Comparison of ENCODE assay signal across 10 cellular contexts in genomic region chr10:30705086-30705624, GRCh38.
DNase-seq lines count a peak whose midpoint lies in the region; ATAC-seq and TF ChIP-seq lines count a peak whose summit lies in the region.
"Had no signal": no experiment of that assay in that cellular context is flagged by ENCODE, and none has a peak within 500 bp of the region (broad histone marks: within the 10 kb centered on the region; RNA-seq: fewer than 3 reads in every experiment).

No MANE protein-coding gene starts in this region.

- H3K4me3 Mint-ChIP-seq in nephron, result peak overlapping the region in 1 of 3 experiments; percentile 46

- H3K4me3 ChIP-seq in Peyer's patch, result peak overlapping the region in 2 of 4 donors; percentile 15 to 35
- H3K4me3 ChIP-seq in tibial nerve, result no peak overlapping the region

- WGBS in tibial nerve, 2 donors, result 29% methylated on average over 9 of the region's 9 CpGs

- H3K4me1 ChIP-seq in Peyer's patch (peaks cover 0 to 7% (median 3%) of the 10 kb centered on the region in 4 donors), tibial nerve (peaks cover 0 to 11% (median 4%) of the 10 kb centered on the region in 4 donors)

- H3K27me3 ChIP-seq in Peyer's patch (no peaks in the 10 kb centered on the region), tibial nerve (no peaks in the 10 kb centered on the region)

- TF ChIP-seq CTCF in Peyer's patch (IDR thresholded peaks at IDR 0.05), result no peak
- TF ChIP-seq CTCF in nephron (IDR thresholded peaks at IDR 0.05; ENCODE audit: unreplicated experiment in 3 of 3), result no peak
- TF ChIP-seq CTCF in tibial nerve (IDR thresholded peaks at IDR 0.05), result no peak

- peaks cover 9% of the 10 kb centered on the region for H3K27me3 Mint-ChIP-seq in nephron (ENCODE audit: low read depth)

- H3K36me3 Mint-ChIP-seq in nephron (ENCODE audit: low read depth), result no peaks in the 10 kb centered on the region

- peak; percentile 52 for ATAC-seq in HG02763 (IDR thresholded peaks at IDR 0.05; ENCODE audit: unreplicated experiment)

- peak; percentile 59 for DNase-seq in DMS53 (lab: John Stamatoyannopoulos, UW)
- no peak for DNase-seq in DMS53 treated with DMSO at 0.1 percent for 48 hours (lab: John Stamatoyannopoulos, UW; ENCODE audit: unreplicated experiment)
- peak in 2 of 3 donors; percentile 65 to 72 for DNase-seq in Peyer's patch
- no peak for DNase-seq in occipital lobe (lab: John Stamatoyannopoulos, UW)
- no peak for DNase-seq in tibial nerve (ENCODE audit: low spot score in 2 of 2)
- no peak for DNase-seq in HPDE6-E6E7 (ENCODE audit: extremely low spot score)

- TF ChIP-seq POLR2A in Peyer's patch (IDR thresholded peaks at IDR 0.05) (no peak), tibial nerve (IDR thresholded peaks at IDR 0.05) (no peak)

- H3K9me3 ChIP-seq in Peyer's patch (no peaks in the 10 kb centered on the region), tibial nerve (no peaks in the 10 kb centered on the region)

- no peaks in the 10 kb centered on the region for H3K9me3 Mint-ChIP-seq in nephron

- peaks cover 37% of the 10 kb centered on the region for H3K4me1 Mint-ChIP-seq in nephron

- no peak for TF ChIP-seq EP300 in tibial nerve (IDR thresholded peaks at IDR 0.05)

- no peaks in the 10 kb centered on the region for H3K36me3 ChIP-seq in Peyer's patch
- no peaks in the 10 kb centered on the region for H3K36me3 ChIP-seq in tibial nerve

- H3K27ac Mint-ChIP-seq in nephron, result peak overlapping the region in 2 of 3 experiments; percentile 48 to 56

- H3K27ac ChIP-seq in Peyer's patch (peak overlapping the region; percentile 67 to 89 (median 82)), tibial nerve (peak overlapping the region in 1 of 4 donors; percentile 69)
- H3K27ac ChIP-seq: 22Rv1, epithelial cell of prostate had no signal

Comparison
In these comparisons a context has a peak if more than half of its experiments do, and no peak if none do; other contexts are left out.
1. DNase-seq: peak in DMS53 (single experiment) and Peyer's patch (2 of 3); none in DMS53 treated with DMSO at 0.1 percent for 48 hours (single experiment), occipital lobe (single experiment), tibial nerve (0 of 2) and HPDE6-E6E7 (single experiment).